8 cellular contexts compared by ENCODE assay signal in the genomic region with DNA sequence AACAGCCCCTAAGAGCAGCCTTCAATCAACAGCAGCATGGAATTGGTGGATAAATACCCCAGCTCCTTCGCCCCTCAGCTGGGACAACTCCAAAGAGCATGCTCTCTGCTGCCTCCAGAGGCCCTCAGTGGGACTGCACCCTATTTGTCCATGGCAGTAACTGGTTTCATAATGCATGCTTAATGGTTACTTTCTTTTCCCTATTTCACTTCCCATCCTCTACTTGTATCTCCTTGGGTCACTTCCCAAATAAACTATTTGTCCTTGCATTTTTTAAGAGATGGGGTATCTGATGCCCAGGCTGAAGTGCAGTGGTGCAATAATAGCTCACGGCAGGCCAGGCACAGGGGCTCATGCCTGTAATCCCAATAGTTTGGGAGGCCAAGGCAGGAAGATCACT. TPM values are rescaled to one million over a fixed set of nuclear protein-coding genes. Genes with fewer than 3 reads are reported as not detected.
DNase-seq lines count a peak whose midpoint lies in the region; ATAC-seq and TF ChIP-seq lines count a peak whose summit lies in the region.

No MANE protein-coding gene starts in this region.

- H3K27ac ChIP-seq in fibroblast of lung (ENCODE audit: insufficient read depth, low read length) (peak overlapping the region; percentile 7), prostate gland (no peak overlapping the region)

- H3K4me2 ChIP-seq in fibroblast of lung (ENCODE audit: extremely low read depth, insufficient read depth, low read length), result no peak overlapping the region

- TF ChIP-seq CTCF in fibroblast of lung (conservative IDR thresholded peaks at IDR 0.05 in 1 of 2, IDR thresholded peaks at IDR 0.05 in 1 of 2; ENCODE audit: low read depth in 1 of 2, low read length in 2 of 2) (peak; percentile 89 to 99), prostate gland (IDR thresholded peaks at IDR 0.05) (peak in 3 of 4 experiments; percentile 52 to 71 (median 60))

- H3K27me3 ChIP-seq in fibroblast of lung (ENCODE audit: control insufficient read depth, insufficient read depth, low read length) (no peaks in the 10 kb centered on the region), prostate gland (replicated peaks; ENCODE audit: insufficient read depth) (no peaks in the 10 kb centered on the region)

- H4K20me1 ChIP-seq in fibroblast of lung (ENCODE audit: control insufficient read depth, extremely low read depth, insufficient read depth, low read length), result no peaks in the 10 kb centered on the region

- WGBS in prostate gland, result 81% methylated on average over 2 of the region's 2 CpGs

- peak; percentile 14 to 16 for DNase-seq in NCI-H2081 (lab: John Stamatoyannopoulos, UW)
- DNase-seq in NCI-H2081 treated with DMSO at 0.1 percent for 48 hours (lab: John Stamatoyannopoulos, UW), result no peak
- peak; percentile 25 for DNase-seq in NOMO-1 treated with dmso at 0.1 percent for 144 hours (lab: John Stamatoyannopoulos, UW; ENCODE audit: unreplicated experiment)
- peak; percentile 62 for DNase-seq in activated T-cell treated with anti-CD3 and anti-CD28 coated beads for 1 hour (ENCODE audit: low read depth)
- no peak for DNase-seq in fibroblast of lung (ENCODE audit: low read depth in 2 of 2)
- no peak for DNase-seq in prostate gland (ENCODE audit: low spot score)
- DNase-seq in amniotic stem cell (lab: John Stamatoyannopoulos, UW), result no peak

- peaks cover 20% of the 10 kb centered on the region for H3K4me1 ChIP-seq in fibroblast of lung (ENCODE audit: control insufficient read depth, extremely low read depth, insufficient read depth, low read length)
- H3K4me1 ChIP-seq in prostate gland (replicated peaks), result no peaks in the 10 kb centered on the region

- H3K9me3 ChIP-seq in fibroblast of lung (ENCODE audit: control insufficient read depth, insufficient read depth, low read depth, low read length), result no peaks in the 10 kb centered on the region
- H3K9me3 ChIP-seq in prostate gland, result no peaks in the 10 kb centered on the region

- H3K36me3 ChIP-seq in fibroblast of lung (ENCODE audit: control insufficient read depth, insufficient read depth, low read length) (no peaks in the 10 kb centered on the region), prostate gland (no peaks in the 10 kb centered on the region)

- H2AFZ ChIP-seq in fibroblast of lung (ENCODE audit: low read length), result no peak overlapping the region

- intact Hi-C loops in prostate gland (cut with DNase I), result no loop called here

- no peak overlapping the region for H3K9ac ChIP-seq in fibroblast of lung (ENCODE audit: insufficient read depth, low read length)

- peaks cover 4% of the 10 kb centered on the region for H3K79me2 ChIP-seq in fibroblast of lung (ENCODE audit: control insufficient read depth, insufficient read depth, low read length)

- TF ChIP-seq POLR2A in prostate gland (IDR thresholded peaks at IDR 0.05), result no peak

- H3K4me3 ChIP-seq in fibroblast of lung (replicated peaks in 1 of 4; ENCODE audit: control extremely low read depth in 1 of 4, insufficient read depth in 1 of 4, low read depth in 3 of 4, low read length in 4 of 4), result no peak overlapping the region
- H3K4me3 ChIP-seq in prostate gland, result no peak overlapping the region

- ATAC-seq in GM19452 (IDR thresholded peaks at IDR 0.05; ENCODE audit: unreplicated experiment), result no peak

RNA-seq across cellular contexts. Expression of a gene that starts 13.5 kb away (rescaled TPM):
- 720 and 822 TPM in 2 replicates for total RNA-seq in fibroblast of lung
- polyA plus RNA-seq in fibroblast of lung, result 1,637 and 2,577 TPM in 2 replicates
- 1,306 and 1,822 TPM in 2 replicates for polyA plus RNA-seq in fibroblast of lung (2012)
- 192 and 286 TPM in 2 replicates for polyA minus RNA-seq in fibroblast of lung (ENCODE audit: low replicate concordance)
- total RNA-seq in prostate gland, result 100 to 1,000 TPM; 379 TPM

RNA-seq across cellular contexts. Expression of a gene that starts 48.9 kb away (rescaled TPM):
- total RNA-seq in fibroblast of lung, result 47.5 and 77.6 TPM in 2 replicates
- polyA plus RNA-seq in fibroblast of lung, result 104 and 128 TPM in 2 replicates
- polyA plus RNA-seq in fibroblast of lung (2012), result 101 and 103 TPM in 2 replicates
- 47.6 and 76.1 TPM in 2 replicates for polyA minus RNA-seq in fibroblast of lung (ENCODE audit: low replicate concordance)
- 10 to 100 TPM; 67.8 to 70.5 TPM for total RNA-seq in prostate gland

Comparison
In these comparisons a context has a peak if more than half of its experiments do, and no peak if none do; other contexts are left out.
1. DNase-seq: peak in NCI-H2081 (2 of 2), NOMO-1 treated with dmso at 0.1 percent for 144 hours (single experiment) and activated T-cell treated with anti-CD3 and anti-CD28 coated beads for 1 hour (single experiment); none in NCI-H2081 treated with DMSO at 0.1 percent for 48 hours (single experiment), fibroblast of lung (0 of 2), prostate gland (single experiment) and amniotic stem cell (single experiment).